Comparison of ENCODE assay signal across 12 cellular contexts in genomic region chr17:35046245-35046644, GRCh38. TPM values are rescaled to one million over a fixed set of nuclear protein-coding genes. Genes with fewer than 3 reads are reported as not detected.
DNase-seq lines count a peak whose midpoint lies in the region; ATAC-seq and TF ChIP-seq lines count a peak whose summit lies in the region.
"Had no signal": no experiment of that assay in that cellular context is flagged by ENCODE, and none has a peak within 500 bp of the region (broad histone marks: within the 10 kb centered on the region; RNA-seq: fewer than 3 reads in every experiment).

No MANE protein-coding gene starts in this region.

- TF ChIP-seq CTCF in body of pancreas (IDR thresholded peaks at IDR 0.05) = no peak

- intact Hi-C loops in CD4-positive, alpha-beta memory T cell (cut with micrococcal nuclease) = loop anchor here (1.0 to 2.0 kb wide), 3 partner anchors 17 to 43 kb away; partner anchors contain the start of gene RFFL
- intact Hi-C loops in body of pancreas (cut with DNase I) = no loop called here

- no peaks in the 10 kb centered on the region for H3K9me3 ChIP-seq in CD4-positive, alpha-beta memory T cell (ENCODE audit: control insufficient read depth in 1 of 2, low read length in 2 of 2)
- no peaks in the 10 kb centered on the region for H3K9me3 ChIP-seq in body of pancreas
- H3K9me3 ChIP-seq: upper lobe of right lung had no signal

- H3K27ac Mint-ChIP-seq in CD4-positive, alpha-beta memory T cell = peak overlapping the region; percentile 83 to 96 (median 92)
- H3K27ac Mint-ChIP-seq in naive thymus-derived CD8-positive, alpha-beta T cell = peak overlapping the region; percentile 92 to 99 (median 96)

- TF ChIP-seq POLR2A in body of pancreas (IDR thresholded peaks at IDR 0.05) (no peak), erythroblast (IDR thresholded peaks at IDR 0.05; ENCODE audit: low read length) (no peak)

- H3K4me1 Mint-ChIP-seq in CD4-positive, alpha-beta memory T cell = peaks cover 50 to 81% (median 65%) of the 10 kb centered on the region in 4 donors
- H3K4me1 Mint-ChIP-seq in naive thymus-derived CD8-positive, alpha-beta T cell = peaks cover 30 to 82% (median 73%) of the 10 kb centered on the region in 4 donors

- POLR2A ChIA-PET in CD4-positive, alpha-beta memory T cell (lab: Charles Lee; ENCODE audit: partially characterized antibody) = interaction anchor here (1.0 to 12.1 kb wide), 11 partner anchors 8 to 491 kb away, joined by 3 to 179 read pairs (median 5); partner anchors contain the start of gene RFFL
- POLR2A ChIA-PET in naive thymus-derived CD8-positive, alpha-beta T cell (lab: Charles Lee) = interaction anchor here (0.8 to 3.5 kb wide), 11 partner anchors 9 to 168 kb away, joined by 3 to 26 read pairs (median 4); partner anchors contain the start of genes LIG3 and RFFL

- H3K4me3 Mint-ChIP-seq in CD4-positive, alpha-beta memory T cell = peak overlapping the region; percentile 74 to 87 (median 86)
- H3K4me3 Mint-ChIP-seq in naive thymus-derived CD8-positive, alpha-beta T cell = peak overlapping the region; percentile 70 to 91 (median 81)

- H3K36me3 ChIP-seq in CD4-positive, alpha-beta memory T cell (ENCODE audit: insufficient read depth, low read length) = no peaks in the 10 kb centered on the region
- no peaks in the 10 kb centered on the region for H3K36me3 ChIP-seq in body of pancreas (replicated peaks in 1 of 2; ENCODE audit: insufficient read depth in 1 of 2, low read depth in 2 of 2)
- H3K36me3 ChIP-seq: upper lobe of right lung had no signal

- DNase-seq in CD4-positive, alpha-beta memory T cell = no peak
- DNase-seq in body of pancreas = no peak
- no peak for DNase-seq in naive thymus-derived CD8-positive, alpha-beta T cell
- DNase-seq in occipital lobe (lab: John Stamatoyannopoulos, UW) = no peak
- DNase-seq in erythroblast (lab: John Stamatoyannopoulos, UW) = no peak
- no peak for DNase-seq in NOMO-1 treated with DMSO at 0.1 percent for 48 hours (lab: John Stamatoyannopoulos, UW; ENCODE audit: unreplicated experiment)
- no peak for DNase-seq in UCSD-AML1 (lab: John Stamatoyannopoulos, UW; ENCODE audit: unreplicated experiment)
- DNase-seq: kidney glomerular epithelial cell, NCI-H524 treated with DMSO at 0.1 percent for 48 hours, posterior cingulate gyrus, upper lobe of right lung had no signal

- WGBS in body of pancreas, 2 donors = 49 to 50% methylated on average over 4 of the region's 4 CpGs

- peak overlapping the region; percentile 68 for H3K27ac ChIP-seq in CD4-positive, alpha-beta memory T cell (ENCODE audit: low read depth, low read length)
- H3K27ac ChIP-seq in body of pancreas = peak overlapping the region in 3 of 4 donors; percentile 75 to 88 (median 79)
- H3K27ac ChIP-seq: upper lobe of right lung had no signal

- ATAC-seq in HG03439 (IDR thresholded peaks at IDR 0.05; ENCODE audit: unreplicated experiment) = peak; percentile 8
- ATAC-seq in body of pancreas = no peak
- peak; percentile 1 for ATAC-seq in naive thymus-derived CD8-positive, alpha-beta T cell
- ATAC-seq: upper lobe of right lung had no signal

- H3K27me3 ChIP-seq in CD4-positive, alpha-beta memory T cell (ENCODE audit: insufficient read depth, low read length) = no peaks in the 10 kb centered on the region
- H3K27me3 ChIP-seq in body of pancreas = no peaks in the 10 kb centered on the region
- H3K27me3 ChIP-seq: upper lobe of right lung had no signal

- peaks cover under 1 to 3% of the 10 kb centered on the region in 2 donors for H3K36me3 Mint-ChIP-seq in CD4-positive, alpha-beta memory T cell
- no peaks in the 10 kb centered on the region for H3K36me3 Mint-ChIP-seq in naive thymus-derived CD8-positive, alpha-beta T cell

- CTCF ChIA-PET in CD4-positive, alpha-beta memory T cell (lab: Charles Lee; ENCODE audit: partially characterized antibody) = interaction anchor here (0.5 to 5.2 kb wide), 8 partner anchors 9 to 758 kb away, joined by 3 to 45 read pairs (median 6); partner anchors contain the start of gene RFFL

- H3K4me1 ChIP-seq in CD4-positive, alpha-beta memory T cell (ENCODE audit: insufficient read depth, low read length) = peaks cover 91% of the 10 kb centered on the region
- peaks cover 66% of the 10 kb centered on the region for H3K4me1 ChIP-seq in body of pancreas

- no peaks in the 10 kb centered on the region for H3K27me3 Mint-ChIP-seq in CD4-positive, alpha-beta memory T cell
- no peaks in the 10 kb centered on the region for H3K27me3 Mint-ChIP-seq in naive thymus-derived CD8-positive, alpha-beta T cell

- H3K4me3 ChIP-seq in CD4-positive, alpha-beta memory T cell (ENCODE audit: low read length in 2 of 2) = peak overlapping the region; percentile 26 to 35
- H3K4me3 ChIP-seq in body of pancreas = no peak overlapping the region
- H3K4me3 ChIP-seq: upper lobe of right lung had no signal

- H3K9me3 Mint-ChIP-seq in CD4-positive, alpha-beta memory T cell = no peaks in the 10 kb centered on the region
- H3K9me3 Mint-ChIP-seq in naive thymus-derived CD8-positive, alpha-beta T cell = no peaks in the 10 kb centered on the region

RNA-seq across cellular contexts. Expression of gene RFFL, which starts 17.3 kb away (rescaled TPM):
- 10 to 100 TPM; 72.1 to 82.3 TPM for total RNA-seq in CD4-positive, alpha-beta memory T cell
- polyA plus RNA-seq in CD4-positive, alpha-beta memory T cell = 10 to 100 TPM; 48.3 to 51.0 TPM
- total RNA-seq in body of pancreas = 10 to 100 TPM; 11.9 to 17.8 TPM
- 10 to 100 TPM; 69.1 to 70.1 TPM for total RNA-seq in naive thymus-derived CD8-positive, alpha-beta T cell
- polyA plus RNA-seq in naive thymus-derived CD8-positive, alpha-beta T cell = 10 to 100 TPM; 30.8 to 39.7 (median 31.9) TPM
- total RNA-seq in occipital lobe = 7.8 TPM

Comparison
In these comparisons a context has a peak if more than half of its experiments do, and no peak if none do; other contexts are left out.
1. H3K4me3 ChIP-seq: peak in CD4-positive, alpha-beta memory T cell (2 of 2); none in body of pancreas (0 of 2).